Comparison of ENCODE assay signal across 1 cellular context in the genomic region with DNA sequence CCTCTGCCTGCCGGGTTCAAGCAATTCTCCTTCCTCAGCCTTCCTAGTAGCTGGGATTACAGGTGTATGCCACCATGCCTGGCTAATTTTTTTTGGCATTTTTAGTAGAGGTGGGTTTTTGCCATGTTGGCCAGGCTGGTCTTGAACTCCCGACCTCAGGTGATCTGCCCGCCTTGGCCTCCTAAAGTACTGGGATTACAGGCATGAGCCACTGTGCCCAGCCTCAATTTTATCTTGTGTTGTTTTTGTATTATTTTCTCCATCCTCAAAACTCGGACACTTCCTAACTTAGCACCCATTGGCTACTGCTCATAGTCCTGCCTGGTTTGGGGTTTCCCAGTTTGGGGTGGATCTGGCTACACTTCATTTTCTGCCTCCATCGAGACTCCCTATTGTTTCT. TPM values are rescaled to one million over a fixed set of nuclear protein-coding genes. Genes with fewer than 3 reads are reported as not detected.
"Had no signal": no experiment of that assay in that cellular context is flagged by ENCODE, and none has a peak within 500 bp of the region (broad histone marks: within the 10 kb centered on the region; RNA-seq: fewer than 3 reads in every experiment).

No MANE protein-coding gene starts in this region.

RNA-seq across cellular contexts. Expression of gene RIPK3, which starts 47.8 kb away (rescaled TPM):
- total RNA-seq: G401 had no signal
